8 cellular contexts compared by ENCODE assay signal in the genomic region with DNA sequence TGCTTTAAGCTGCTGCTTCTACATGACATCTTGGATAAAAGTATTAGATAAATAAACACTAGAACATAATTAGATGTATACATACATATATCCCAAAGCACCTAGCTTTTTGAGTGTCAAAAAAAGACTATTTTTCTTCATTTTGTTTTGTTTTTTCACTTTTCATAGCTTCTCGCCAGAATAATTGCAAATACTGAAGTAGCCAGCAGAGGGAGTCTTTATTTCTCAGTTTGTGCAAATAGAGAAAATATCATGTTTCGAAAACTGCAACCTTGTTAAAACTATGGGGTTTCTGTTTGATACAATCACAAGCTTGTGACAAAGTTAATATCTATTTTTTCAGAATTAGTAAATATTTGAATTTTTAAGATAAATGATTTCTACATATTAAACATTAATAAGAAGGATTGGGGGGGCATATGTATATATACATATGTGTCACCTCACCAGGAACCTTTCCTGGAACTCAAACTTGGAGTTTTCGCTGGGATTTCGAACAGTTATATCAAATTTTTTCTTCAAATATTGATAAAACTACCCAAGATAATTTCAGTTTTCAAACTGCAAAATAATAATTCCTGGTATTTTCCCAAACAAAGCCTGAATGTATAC.
A peak's percentile ranks its signal among the peaks of the same experiment; 100 is the strongest.
DNase-seq lines count a peak whose midpoint lies in the region; ATAC-seq, FAIRE-seq and TF ChIP-seq lines count a peak whose summit lies in the region.

No MANE protein-coding gene starts in this region.

- H3K27me3 ChIP-seq in BJ (ENCODE audit: control insufficient read depth, insufficient read depth, low read length) (no peaks in the 10 kb centered on the region), H1 (replicated peaks in 1 of 4; ENCODE audit: control insufficient read depth in 3 of 4, extremely low read depth in 1 of 4, insufficient read depth in 3 of 4, low read length in 3 of 4) (no peaks in the 10 kb centered on the region), parathyroid adenoma (ENCODE audit: control insufficient read depth, insufficient read depth, low read length) (no peaks in the 10 kb centered on the region)

- H3K4me3 ChIP-seq in BJ (ENCODE audit: low read depth, low read length) (no peak overlapping the region), H1 (ENCODE audit: extremely low read depth in 1 of 4, insufficient read depth in 2 of 4, low read depth in 3 of 4, low read length in 4 of 4) (no peak overlapping the region), parathyroid adenoma (ENCODE audit: low read depth, low read length) (no peak overlapping the region)

- no peak for DNase-seq in BJ (ENCODE audit: low read depth)
- DNase-seq in NCI-H2171 (lab: John Stamatoyannopoulos, UW): peak; percentile 19
- DNase-seq in H1 (ENCODE audit: low read depth in 1 of 2, low spot score in 2 of 2): no peak
- DNase-seq in NCI-H187 treated with DMSO at 0.1 percent for 48 hours (lab: John Stamatoyannopoulos, UW): no peak
- DNase-seq in GM19239 (ENCODE audit: insufficient read length, low spot score): no peak

- no peaks in the 10 kb centered on the region; the same call in 1 of the 2 replicates for H3K23me2 ChIP-seq in H1 (ENCODE audit: low read depth, low read length)

- no peaks in the 10 kb centered on the region for H3K9me3 ChIP-seq in H1 (ENCODE audit: insufficient read depth in 2 of 2, low read depth in 1 of 2, low read length in 1 of 2)
- no peaks in the 10 kb centered on the region for H3K9me3 ChIP-seq in parathyroid adenoma (ENCODE audit: control insufficient read depth, low read length)

- H3K79me1 ChIP-seq in H1 (ENCODE audit: low read depth, low read length): no peaks in the 10 kb centered on the region

- H3K4ac ChIP-seq in H1 (replicated peaks; ENCODE audit: insufficient read length, low read depth, low read length): no peak overlapping the region

- H4K5ac ChIP-seq in H1 (ENCODE audit: insufficient read length, low read depth, low read length): no peak overlapping the region

- peak; percentile 38 to 39 for TF ChIP-seq RAD21 in H1 (IDR thresholded peaks at IDR 0.05 in 1 of 2, conservative IDR thresholded peaks at IDR 0.05 in 1 of 2; ENCODE audit: low read depth in 2 of 2, low read length in 2 of 2)

- no peak for FAIRE-seq in H1 (lab: Jason Lieb, UNC)
- FAIRE-seq in GM19239 (lab: Jason Lieb, UNC): no peak

- no peak overlapping the region for H3K56ac ChIP-seq in H1 (replicated peaks; ENCODE audit: insufficient read length, low read depth, low read length)

- H3K14ac ChIP-seq in H1 (ENCODE audit: insufficient read length): no peak overlapping the region

- H2BK20ac ChIP-seq in H1 (ENCODE audit: low read length): no peak overlapping the region

- H2AK5ac ChIP-seq in H1 (ENCODE audit: low read depth, low read length): no peak overlapping the region

- H2BK120ac ChIP-seq in H1 (replicated peaks; ENCODE audit: low read depth, low read length): no peak overlapping the region

- 78% methylated on average over 4 of the region's 4 CpGs; no CpG with 5 or more reads in 1 of the 2 experiments for WGBS in H1 (ENCODE audit: extremely low coverage in 1 of 2, insufficient coverage in 1 of 2, insufficient read length in 1 of 2, insufficient replicate concordance in 2 of 2, low coverage in 1 of 2, low lambda C conversion rate in 2 of 2, missing lambda C conversion rate in 1 of 2), 2 experiments

- H2BK5ac ChIP-seq in H1 (ENCODE audit: low read depth, low read length): no peak overlapping the region

- H3K4me2 ChIP-seq in H1 (ENCODE audit: insufficient read depth in 1 of 2, low read depth in 2 of 2, low read length in 2 of 2): no peak overlapping the region
- no peak overlapping the region for H3K4me2 ChIP-seq in parathyroid adenoma (ENCODE audit: low read length)

- H2BK15ac ChIP-seq in H1 (ENCODE audit: low read length): no peak overlapping the region

- TF ChIP-seq POLR2A in H1 (IDR thresholded peaks at IDR 0.05; ENCODE audit: control extremely low read depth in 1 of 2, low read depth in 2 of 2, low read length in 2 of 2): no peak

- no peak for TF ChIP-seq EP300 in H1 (IDR thresholded peaks at IDR 0.05; ENCODE audit: borderline replicate concordance in 1 of 2, low read depth in 2 of 2, low read length in 2 of 2)

- ATAC-seq in GM19395 (IDR thresholded peaks at IDR 0.05; ENCODE audit: unreplicated experiment): peak; percentile 56
- ATAC-seq in GM21526 (IDR thresholded peaks at IDR 0.05; ENCODE audit: low FRiP score, unreplicated experiment): no peak

- H3K9ac ChIP-seq in H1 (replicated peaks in 1 of 4; ENCODE audit: extremely low read depth in 1 of 4, low read depth in 3 of 4, low read length in 3 of 4) (no peak overlapping the region), parathyroid adenoma (no peak overlapping the region)

- H4K20me1 ChIP-seq in H1 (replicated peaks in 1 of 2; ENCODE audit: control insufficient read depth in 1 of 2, insufficient read depth in 2 of 2, low read length in 2 of 2): no peaks in the 10 kb centered on the region

- no peak overlapping the region for H3K18ac ChIP-seq in H1 (ENCODE audit: extremely low read depth, low read length)

- no peaks in the 10 kb centered on the region for H3K36me3 ChIP-seq in BJ (ENCODE audit: control insufficient read depth, insufficient read depth, low read length)
- H3K36me3 ChIP-seq in H1 (ENCODE audit: control insufficient read depth in 2 of 4, insufficient read depth in 4 of 4, low read length in 3 of 4): no peaks in the 10 kb centered on the region
- no peaks in the 10 kb centered on the region for H3K36me3 ChIP-seq in parathyroid adenoma (ENCODE audit: control insufficient read depth, insufficient read depth, low read length)

- H4K91ac ChIP-seq in H1 (replicated peaks; ENCODE audit: insufficient read length, low read length): no peak overlapping the region

- CTCF ChIA-PET in BJ (lab: Yijun Ruan, JAX) (interaction anchor here (0.8 to 3.1 kb wide), 26 partner anchors 9 to 643 kb away, joined by 3 to 23 read pairs (median 4); partner anchors contain the start of gene SCN3A), H1 (lab: Charles Lee; ENCODE audit: partially characterized antibody) (interaction anchor here (0.6 to 5.0 kb wide), 42 partner anchors 8 to 1450 kb away, joined by 3 to 36 read pairs (median 6); partner anchors contain the start of gene GRB14)

- peak; percentile 68 for TF ChIP-seq CTCF in BJ (IDR thresholded peaks at IDR 0.05; ENCODE audit: insufficient read depth, low read depth, low read length)
- peak in 2 of 3 experiments; percentile 49 to 54; a peak in 2 of 4 replicates for TF ChIP-seq CTCF in H1 (IDR thresholded peaks at IDR 0.05; ENCODE audit: control extremely low read depth in 1 of 3, insufficient read depth in 1 of 3, low read depth in 1 of 3, low read length in 3 of 3)
- peak; percentile 91 for TF ChIP-seq CTCF in parathyroid adenoma (IDR thresholded peaks at IDR 0.05)

- POLR2A ChIA-PET in BJ (lab: Charles Lee) (no interaction called here), H1 (lab: Charles Lee; ENCODE audit: partially characterized antibody) (no interaction called here)

- no peak overlapping the region for H3K23ac ChIP-seq in H1 (ENCODE audit: insufficient read length)

- H3K4me1 ChIP-seq in H1 (replicated peaks in 1 of 4; ENCODE audit: control insufficient read depth in 3 of 4, insufficient read depth in 4 of 4, low read length in 3 of 4): no peaks in the 10 kb centered on the region
- H3K4me1 ChIP-seq in parathyroid adenoma: no peaks in the 10 kb centered on the region

- H3K27ac ChIP-seq in H1 (ENCODE audit: low read depth, low read length) (no peak overlapping the region), parathyroid adenoma (no peak overlapping the region)

- no peak overlapping the region for H2AFZ ChIP-seq in H1 (ENCODE audit: low read length)
- H2AFZ ChIP-seq in parathyroid adenoma: peak overlapping the region; percentile 5

- H2BK12ac ChIP-seq in H1 (ENCODE audit: low read depth, low read length): no peak overlapping the region

- no peak overlapping the region for H4K8ac ChIP-seq in H1 (ENCODE audit: extremely low read depth, insufficient read depth, low read length)

- no peaks in the 10 kb centered on the region for H3K79me2 ChIP-seq in H1 (ENCODE audit: control insufficient read depth in 1 of 2, insufficient read depth in 2 of 2, low read length in 2 of 2)
- H3K79me2 ChIP-seq in parathyroid adenoma: no peaks in the 10 kb centered on the region

TF ChIP-seq in H1, 55 proteins besides CTCF, POLR2A, EP300 and RAD21:
- TF ChIP-seq CREB1 (IDR thresholded peaks at IDR 0.05) (no peak), TAF7 (optimal IDR thresholded peaks at IDR 0.05; ENCODE audit: borderline replicate concordance, low read depth, low read length) (no peak), POLR2AphosphoS5 (IDR thresholded peaks at IDR 0.05; ENCODE audit: low read depth, low read length) (no peak), SIN3A (conservative IDR thresholded peaks at IDR 0.05 in 1 of 2, IDR thresholded peaks at IDR 0.05 in 1 of 2; ENCODE audit: low read depth in 1 of 2, low read length in 2 of 2) (no peak), CHD1 (IDR thresholded peaks at IDR 0.05; ENCODE audit: low read depth, low read length) (no peak), SUZ12 (IDR thresholded peaks at IDR 0.05; ENCODE audit: low read length) (no peak), EGR1 (IDR thresholded peaks at IDR 0.05; ENCODE audit: borderline replicate concordance, low read depth, low read length) (no peak)
- TF ChIP-seq, protein P1, sequence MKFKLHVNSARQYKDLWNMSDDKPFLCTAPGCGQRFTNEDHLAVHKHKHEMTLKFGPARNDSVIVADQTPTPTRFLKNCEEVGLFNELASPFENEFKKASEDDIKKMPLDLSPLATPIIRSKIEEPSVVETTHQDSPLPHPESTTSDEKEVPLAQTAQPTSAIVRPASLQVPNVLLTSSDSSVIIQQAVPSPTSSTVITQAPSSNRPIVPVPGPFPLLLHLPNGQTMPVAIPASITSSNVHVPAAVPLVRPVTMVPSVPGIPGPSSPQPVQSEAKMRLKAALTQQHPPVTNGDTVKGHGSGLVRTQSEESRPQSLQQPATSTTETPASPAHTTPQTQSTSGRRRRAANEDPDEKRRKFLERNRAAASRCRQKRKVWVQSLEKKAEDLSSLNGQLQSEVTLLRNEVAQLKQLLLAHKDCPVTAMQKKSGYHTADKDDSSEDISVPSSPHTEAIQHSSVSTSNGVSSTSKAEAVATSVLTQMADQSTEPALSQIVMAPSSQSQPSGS (IDR thresholded peaks at IDR 0.05; ENCODE audit: low read length): no peak
